In the genomic region with DNA sequence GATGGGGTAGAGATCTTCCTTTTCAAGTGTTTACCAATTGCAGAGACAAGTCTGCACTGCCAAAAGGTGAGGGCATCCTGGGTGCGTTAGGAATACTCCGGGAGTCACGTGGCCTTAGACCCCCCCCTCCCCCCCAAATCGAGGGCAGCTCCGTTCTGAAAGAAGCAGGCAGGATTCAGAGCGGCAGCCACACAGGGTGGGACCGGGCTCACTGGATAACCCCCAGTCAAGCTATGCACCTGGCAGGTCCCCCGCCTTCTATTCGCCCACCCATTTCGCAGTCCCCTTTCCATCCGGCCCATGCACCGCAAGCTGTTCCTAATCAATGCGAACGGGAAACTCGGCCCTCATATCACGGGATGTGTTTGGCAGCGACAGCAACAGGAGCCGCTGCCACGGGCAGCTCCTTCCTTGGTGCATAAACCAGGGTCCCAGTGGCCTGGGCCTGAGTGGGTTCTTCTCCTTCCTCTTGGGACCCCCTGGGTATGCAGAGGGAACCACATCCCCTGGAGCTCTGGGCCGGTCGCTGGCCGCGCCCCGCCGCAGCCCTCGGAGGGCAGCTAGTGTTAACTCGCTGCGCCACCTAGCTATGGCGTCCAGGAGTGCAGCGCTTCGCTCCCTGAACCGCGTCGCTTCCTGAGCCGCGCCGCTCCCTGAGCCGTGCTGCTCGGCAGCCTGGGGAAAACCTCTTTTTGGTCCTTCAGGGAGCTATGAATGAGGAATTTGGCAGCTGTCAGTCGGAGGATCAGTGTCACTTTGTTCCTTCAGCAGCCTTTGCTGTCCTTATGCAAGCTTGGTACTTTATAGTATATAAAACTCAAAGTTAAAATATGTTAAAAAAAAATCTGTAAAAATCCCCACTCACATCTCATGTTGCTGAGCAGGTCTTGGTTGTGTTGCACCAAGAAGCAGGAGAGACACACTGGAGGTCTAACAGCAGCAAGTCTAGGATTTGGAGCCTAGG, we compare ENCODE assay signal across 1 cellular context.
TF ChIP-seq lines count a peak whose summit lies in the region.

No MANE protein-coding gene starts in this region.

TF ChIP-seq in HepG2, 621 proteins besides CTCF, POLR2A, EP300 and RAD21 (continued from another document and continues in another):
- TF ChIP-seq NCOR1 (IDR thresholded peaks at IDR 0.05; ENCODE audit: borderline replicate concordance, low read length) (no peak), ZKSCAN1 (IDR thresholded peaks at IDR 0.05; ENCODE audit: low read length) (no peak), DNMT3B (CRISPR knock-in tag; conservative IDR thresholded peaks at IDR 0.05) (no peak), ZZZ3 (CRISPR knock-in tag; IDR thresholded peaks at IDR 0.05; ENCODE audit: borderline replicate concordance) (no peak), ZNF256 (CRISPR knock-in tag; conservative IDR thresholded peaks at IDR 0.05) (peak; percentile 82; the same call in 1 of the 2 replicates), ZNF484 (CRISPR knock-in tag; IDR thresholded peaks at IDR 0.05; ENCODE audit: borderline replicate concordance, low read depth) (no peak), NFE2 (CRISPR knock-in tag; IDR thresholded peaks at IDR 0.05) (no peak), ZNF788 (CRISPR knock-in tag; IDR thresholded peaks at IDR 0.05; ENCODE audit: borderline replicate concordance) (no peak), ZNF749 (CRISPR knock-in tag; IDR thresholded peaks at IDR 0.05; ENCODE audit: borderline replicate concordance) (no peak), MYC (CRISPR knock-in tag; IDR thresholded peaks at IDR 0.05; ENCODE audit: borderline replicate concordance) (peak; percentile 47; the same call in 1 of the 2 replicates), ZSCAN9 (CRISPR knock-in tag; IDR thresholded peaks at IDR 0.05; ENCODE audit: borderline replicate concordance) (no peak), EHMT2 (IDR thresholded peaks at IDR 0.05; ENCODE audit: borderline replicate concordance, low read depth, low read length) (no peak), KLF9 (CRISPR knock-in tag; IDR thresholded peaks at IDR 0.05; ENCODE audit: low read depth) (no peak), ZNF816 (CRISPR knock-in tag; IDR thresholded peaks at IDR 0.05; ENCODE audit: borderline replicate concordance) (no peak), TAF15 (IDR thresholded peaks at IDR 0.05; ENCODE audit: low read depth, low read length, poor library complexity, severe bottlenecking) (no peak), ZSCAN31 (CRISPR knock-in tag; IDR thresholded peaks at IDR 0.05; ENCODE audit: low read depth) (no peak; the same call in 1 of the 2 replicates), ELF1 (CRISPR knock-in tag; IDR thresholded peaks at IDR 0.05) (peak; percentile 26; the same call in 1 of the 2 replicates), JARID2 (CRISPR knock-in tag; IDR thresholded peaks at IDR 0.05; ENCODE audit: insufficient replicate concordance) (no peak), U2AF1 (optimal IDR thresholded peaks at IDR 0.05; ENCODE audit: low read depth, low read length) (no peak), SOX13 (IDR thresholded peaks at IDR 0.05) (no peak), SOX13 (CRISPR knock-in tag; conservative IDR thresholded peaks at IDR 0.05 in 1 of 2, IDR thresholded peaks at IDR 0.05 in 1 of 2) (0 out of 4 replicates have a peak, but pooled peaks of 1 of the 2 experiments have one; percentile 52), ZNF781 (CRISPR knock-in tag; IDR thresholded peaks at IDR 0.05; ENCODE audit: borderline replicate concordance, not compliant biosample characterization) (no peak), PHF5A (CRISPR knock-in tag; IDR thresholded peaks at IDR 0.05; ENCODE audit: low read depth, unreplicated experiment) (no peak), ZNF354B (CRISPR knock-in tag; IDR thresholded peaks at IDR 0.05) (no peak), ZFP1 (CRISPR knock-in tag; IDR thresholded peaks at IDR 0.05) (no peak), HHEX (CRISPR knock-in tag; IDR thresholded peaks at IDR 0.05) (no peak), ZNF678 (CRISPR knock-in tag; IDR thresholded peaks at IDR 0.05) (no peak), ZFX (CRISPR knock-in tag; IDR thresholded peaks at IDR 0.05; ENCODE audit: low read depth) (no peak)
- TF ChIP-seq, protein P1, sequence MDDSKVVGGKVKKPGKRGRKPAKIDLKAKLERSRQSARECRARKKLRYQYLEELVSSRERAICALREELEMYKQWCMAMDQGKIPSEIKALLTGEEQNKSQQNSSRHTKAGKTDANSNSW (CRISPR knock-in tag; IDR thresholded peaks at IDR 0.05; ENCODE audit: borderline replicate concordance) = no peak
- TF ChIP-seq, protein P2, sequence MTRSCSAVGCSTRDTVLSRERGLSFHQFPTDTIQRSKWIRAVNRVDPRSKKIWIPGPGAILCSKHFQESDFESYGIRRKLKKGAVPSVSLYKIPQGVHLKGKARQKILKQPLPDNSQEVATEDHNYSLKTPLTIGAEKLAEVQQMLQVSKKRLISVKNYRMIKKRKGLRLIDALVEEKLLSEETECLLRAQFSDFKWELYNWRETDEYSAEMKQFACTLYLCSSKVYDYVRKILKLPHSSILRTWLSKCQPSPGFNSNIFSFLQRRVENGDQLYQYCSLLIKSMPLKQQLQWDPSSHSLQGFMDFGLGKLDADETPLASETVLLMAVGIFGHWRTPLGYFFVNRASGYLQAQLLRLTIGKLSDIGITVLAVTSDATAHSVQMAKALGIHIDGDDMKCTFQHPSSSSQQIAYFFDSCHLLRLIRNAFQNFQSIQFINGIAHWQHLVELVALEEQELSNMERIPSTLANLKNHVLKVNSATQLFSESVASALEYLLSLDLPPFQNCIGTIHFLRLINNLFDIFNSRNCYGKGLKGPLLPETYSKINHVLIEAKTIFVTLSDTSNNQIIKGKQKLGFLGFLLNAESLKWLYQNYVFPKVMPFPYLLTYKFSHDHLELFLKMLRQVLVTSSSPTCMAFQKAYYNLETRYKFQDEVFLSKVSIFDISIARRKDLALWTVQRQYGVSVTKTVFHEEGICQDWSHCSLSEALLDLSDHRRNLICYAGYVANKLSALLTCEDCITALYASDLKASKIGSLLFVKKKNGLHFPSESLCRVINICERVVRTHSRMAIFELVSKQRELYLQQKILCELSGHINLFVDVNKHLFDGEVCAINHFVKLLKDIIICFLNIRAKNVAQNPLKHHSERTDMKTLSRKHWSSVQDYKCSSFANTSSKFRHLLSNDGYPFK (CRISPR knock-in tag; IDR thresholded peaks at IDR 0.05; ENCODE audit: borderline replicate concordance) = no peak
- TF ChIP-seq, protein P3, sequence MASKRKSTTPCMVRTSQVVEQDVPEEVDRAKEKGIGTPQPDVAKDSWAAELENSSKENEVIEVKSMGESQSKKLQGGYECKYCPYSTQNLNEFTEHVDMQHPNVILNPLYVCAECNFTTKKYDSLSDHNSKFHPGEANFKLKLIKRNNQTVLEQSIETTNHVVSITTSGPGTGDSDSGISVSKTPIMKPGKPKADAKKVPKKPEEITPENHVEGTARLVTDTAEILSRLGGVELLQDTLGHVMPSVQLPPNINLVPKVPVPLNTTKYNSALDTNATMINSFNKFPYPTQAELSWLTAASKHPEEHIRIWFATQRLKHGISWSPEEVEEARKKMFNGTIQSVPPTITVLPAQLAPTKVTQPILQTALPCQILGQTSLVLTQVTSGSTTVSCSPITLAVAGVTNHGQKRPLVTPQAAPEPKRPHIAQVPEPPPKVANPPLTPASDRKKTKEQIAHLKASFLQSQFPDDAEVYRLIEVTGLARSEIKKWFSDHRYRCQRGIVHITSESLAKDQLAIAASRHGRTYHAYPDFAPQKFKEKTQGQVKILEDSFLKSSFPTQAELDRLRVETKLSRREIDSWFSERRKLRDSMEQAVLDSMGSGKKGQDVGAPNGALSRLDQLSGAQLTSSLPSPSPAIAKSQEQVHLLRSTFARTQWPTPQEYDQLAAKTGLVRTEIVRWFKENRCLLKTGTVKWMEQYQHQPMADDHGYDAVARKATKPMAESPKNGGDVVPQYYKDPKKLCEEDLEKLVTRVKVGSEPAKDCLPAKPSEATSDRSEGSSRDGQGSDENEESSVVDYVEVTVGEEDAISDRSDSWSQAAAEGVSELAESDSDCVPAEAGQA (IDR thresholded peaks at IDR 0.05; ENCODE audit: low read depth) = 0 out of 2 replicates have a peak, but pooled peaks have one; percentile 47
- TF ChIP-seq, protein P3 (CRISPR knock-in tag; IDR thresholded peaks at IDR 0.05; ENCODE audit: borderline replicate concordance) = no peak
- TF ChIP-seq, protein P4, sequence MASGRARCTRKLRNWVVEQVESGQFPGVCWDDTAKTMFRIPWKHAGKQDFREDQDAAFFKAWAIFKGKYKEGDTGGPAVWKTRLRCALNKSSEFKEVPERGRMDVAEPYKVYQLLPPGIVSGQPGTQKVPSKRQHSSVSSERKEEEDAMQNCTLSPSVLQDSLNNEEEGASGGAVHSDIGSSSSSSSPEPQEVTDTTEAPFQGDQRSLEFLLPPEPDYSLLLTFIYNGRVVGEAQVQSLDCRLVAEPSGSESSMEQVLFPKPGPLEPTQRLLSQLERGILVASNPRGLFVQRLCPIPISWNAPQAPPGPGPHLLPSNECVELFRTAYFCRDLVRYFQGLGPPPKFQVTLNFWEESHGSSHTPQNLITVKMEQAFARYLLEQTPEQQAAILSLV (CRISPR knock-in tag; IDR thresholded peaks at IDR 0.05; ENCODE audit: borderline replicate concordance) = no peak
- TF ChIP-seq, protein P5, sequence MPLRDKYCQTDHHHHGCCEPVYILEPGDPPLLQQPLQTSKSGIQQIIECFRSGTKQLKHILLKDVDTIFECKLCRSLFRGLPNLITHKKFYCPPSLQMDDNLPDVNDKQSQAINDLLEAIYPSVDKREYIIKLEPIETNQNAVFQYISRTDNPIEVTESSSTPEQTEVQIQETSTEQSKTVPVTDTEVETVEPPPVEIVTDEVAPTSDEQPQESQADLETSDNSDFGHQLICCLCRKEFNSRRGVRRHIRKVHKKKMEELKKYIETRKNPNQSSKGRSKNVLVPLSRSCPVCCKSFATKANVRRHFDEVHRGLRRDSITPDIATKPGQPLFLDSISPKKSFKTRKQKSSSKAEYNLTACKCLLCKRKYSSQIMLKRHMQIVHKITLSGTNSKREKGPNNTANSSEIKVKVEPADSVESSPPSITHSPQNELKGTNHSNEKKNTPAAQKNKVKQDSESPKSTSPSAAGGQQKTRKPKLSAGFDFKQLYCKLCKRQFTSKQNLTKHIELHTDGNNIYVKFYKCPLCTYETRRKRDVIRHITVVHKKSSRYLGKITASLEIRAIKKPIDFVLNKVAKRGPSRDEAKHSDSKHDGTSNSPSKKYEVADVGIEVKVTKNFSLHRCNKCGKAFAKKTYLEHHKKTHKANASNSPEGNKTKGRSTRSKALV (CRISPR knock-in tag; IDR thresholded peaks at IDR 0.05) = no peak
- TF ChIP-seq, protein P6, sequence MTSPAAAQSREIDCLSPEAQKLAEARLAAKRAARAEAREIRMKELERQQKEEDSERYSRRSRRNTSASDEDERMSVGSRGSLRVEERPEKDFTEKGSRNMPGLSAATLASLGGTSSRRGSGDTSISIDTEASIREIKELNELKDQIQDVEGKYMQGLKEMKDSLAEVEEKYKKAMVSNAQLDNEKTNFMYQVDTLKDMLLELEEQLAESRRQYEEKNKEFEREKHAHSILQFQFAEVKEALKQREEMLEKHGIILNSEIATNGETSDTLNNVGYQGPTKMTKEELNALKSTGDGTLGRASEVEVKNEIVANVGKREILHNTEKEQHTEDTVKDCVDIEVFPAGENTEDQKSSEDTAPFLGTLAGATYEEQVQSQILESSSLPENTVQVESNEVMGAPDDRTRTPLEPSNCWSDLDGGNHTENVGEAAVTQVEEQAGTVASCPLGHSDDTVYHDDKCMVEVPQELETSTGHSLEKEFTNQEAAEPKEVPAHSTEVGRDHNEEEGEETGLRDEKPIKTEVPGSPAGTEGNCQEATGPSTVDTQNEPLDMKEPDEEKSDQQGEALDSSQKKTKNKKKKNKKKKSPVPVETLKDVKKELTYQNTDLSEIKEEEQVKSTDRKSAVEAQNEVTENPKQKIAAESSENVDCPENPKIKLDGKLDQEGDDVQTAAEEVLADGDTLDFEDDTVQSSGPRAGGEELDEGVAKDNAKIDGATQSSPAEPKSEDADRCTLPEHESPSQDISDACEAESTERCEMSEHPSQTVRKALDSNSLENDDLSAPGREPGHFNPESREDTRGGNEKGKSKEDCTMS (CRISPR knock-in tag; conservative IDR thresholded peaks at IDR 0.05) = no peak; the same call in 1 of the 2 replicates
- TF ChIP-seq, protein P7, sequence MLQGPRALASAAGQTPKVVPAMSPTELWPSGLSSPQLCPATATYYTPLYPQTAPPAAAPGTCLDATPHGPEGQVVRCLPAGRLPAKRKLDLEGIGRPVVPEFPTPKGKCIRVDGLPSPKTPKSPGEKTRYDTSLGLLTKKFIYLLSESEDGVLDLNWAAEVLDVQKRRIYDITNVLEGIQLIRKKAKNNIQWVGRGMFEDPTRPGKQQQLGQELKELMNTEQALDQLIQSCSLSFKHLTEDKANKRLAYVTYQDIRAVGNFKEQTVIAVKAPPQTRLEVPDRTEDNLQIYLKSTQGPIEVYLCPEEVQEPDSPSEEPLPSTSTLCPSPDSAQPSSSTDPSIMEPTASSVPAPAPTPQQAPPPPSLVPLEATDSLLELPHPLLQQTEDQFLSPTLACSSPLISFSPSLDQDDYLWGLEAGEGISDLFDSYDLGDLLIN (CRISPR knock-in tag; IDR thresholded peaks at IDR 0.05; ENCODE audit: borderline replicate concordance) = no peak
- TF ChIP-seq, protein P8, sequence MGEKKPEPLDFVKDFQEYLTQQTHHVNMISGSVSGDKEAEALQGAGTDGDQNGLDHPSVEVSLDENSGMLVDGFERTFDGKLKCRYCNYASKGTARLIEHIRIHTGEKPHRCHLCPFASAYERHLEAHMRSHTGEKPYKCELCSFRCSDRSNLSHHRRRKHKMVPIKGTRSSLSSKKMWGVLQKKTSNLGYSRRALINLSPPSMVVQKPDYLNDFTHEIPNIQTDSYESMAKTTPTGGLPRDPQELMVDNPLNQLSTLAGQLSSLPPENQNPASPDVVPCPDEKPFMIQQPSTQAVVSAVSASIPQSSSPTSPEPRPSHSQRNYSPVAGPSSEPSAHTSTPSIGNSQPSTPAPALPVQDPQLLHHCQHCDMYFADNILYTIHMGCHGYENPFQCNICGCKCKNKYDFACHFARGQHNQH (CRISPR knock-in tag; IDR thresholded peaks at IDR 0.05) = peak; percentile 91
